ENCODE assay signal across 19 cellular contexts in genomic region chr15:51677453-51677852, GRCh38. TPM values are rescaled to one million over a fixed set of nuclear protein-coding genes. Genes with fewer than 3 reads are reported as not detected.
DNase-seq lines count a peak whose midpoint lies in the region; ATAC-seq and TF ChIP-seq lines count a peak whose summit lies in the region.
"Had no signal": no experiment of that assay in that cellular context is flagged by ENCODE, and none has a peak within 500 bp of the region (broad histone marks: within the 10 kb centered on the region; RNA-seq: fewer than 3 reads in every experiment).

No MANE protein-coding gene starts in this region.

- no peaks in the 10 kb centered on the region for H4K20me1 ChIP-seq in BLaER1 treated with 17β-estradiol and CSF1 and Interleukin-3, amounts not matched to agents 10 nM and 100 nM
- no peaks in the 10 kb centered on the region for H4K20me1 ChIP-seq in osteoblast (ENCODE audit: insufficient read depth, low read length)
- H4K20me1 ChIP-seq: BLaER1 had no signal

- ATAC-seq in HG02759 (IDR thresholded peaks at IDR 0.05; ENCODE audit: unreplicated experiment) (no peak), GM18867 (IDR thresholded peaks at IDR 0.05; ENCODE audit: unreplicated experiment) (no peak), GM18858 (IDR thresholded peaks at IDR 0.05; ENCODE audit: unreplicated experiment) (no peak)

- H3K4me1 ChIP-seq in BLaER1 treated with 17β-estradiol and CSF1 and Interleukin-3, amounts not matched to agents 10 nM and 100 nM: peaks cover 0 to 45% (median 15%) of the 10 kb centered on the region in 10 experiments; a peak in 13 of 20 replicates
- H3K4me1 ChIP-seq in osteoblast (ENCODE audit: insufficient read depth, low read length): no peaks in the 10 kb centered on the region
- H3K4me1 ChIP-seq: BLaER1 had no signal

- H2AFZ ChIP-seq in osteoblast (ENCODE audit: low read length): no peak overlapping the region
- H2AFZ ChIP-seq: GM23248 had no signal

- no peak overlapping the region for H3K4me3 ChIP-seq in BLaER1 treated with 17β-estradiol and CSF1 and Interleukin-3, amounts not matched to agents 10 nM and 100 nM
- no peak overlapping the region for H3K4me3 ChIP-seq in osteoblast (ENCODE audit: insufficient read depth, low read length)
- H3K4me3 ChIP-seq: BLaER1, GM23248 had no signal

- no peak for TF ChIP-seq CTCF in osteoblast (IDR thresholded peaks at IDR 0.05; ENCODE audit: extremely low read depth, low read depth, low read length)

- H3K79me2 ChIP-seq in osteoblast (ENCODE audit: insufficient read depth, low read length): no peaks in the 10 kb centered on the region

- DNase-seq in osteoblast (ENCODE audit: insufficient read length, low spot score, missing footprints) (peak; percentile 42), superior temporal gyrus (ENCODE audit: extremely low spot score) (peak; percentile 55), SKM-1 (lab: John Stamatoyannopoulos, UW; ENCODE audit: unreplicated experiment) (no peak)
- DNase-seq: CD4-positive, alpha-beta T cell; CD8-positive, alpha-beta memory T cell; DMS53; DMS79 treated with DMSO at 0.1 percent for 48 hours; GF-D8; H7 had no signal

- no peaks in the 10 kb centered on the region for H3K27me3 ChIP-seq in BLaER1 treated with 17β-estradiol and CSF1 and Interleukin-3, amounts not matched to agents 10 nM and 100 nM
- H3K27me3 ChIP-seq in osteoblast (ENCODE audit: insufficient read depth, low read length): no peaks in the 10 kb centered on the region
- H3K27me3 ChIP-seq: BLaER1 had no signal

- peak overlapping the region in 9 of 11 experiments; percentile 0 to 64 (median 55); a peak in 14 of 22 replicates for H3K27ac ChIP-seq in BLaER1 treated with 17β-estradiol and CSF1 and Interleukin-3, amounts not matched to agents 10 nM and 100 nM
- peak overlapping the region; percentile 16 for H3K27ac ChIP-seq in cingulate gyrus (ENCODE audit: low read depth, low read length)
- H3K27ac ChIP-seq in osteoblast (ENCODE audit: low read depth, low read length): no peak overlapping the region
- H3K27ac ChIP-seq: 22Rv1, BLaER1, GM23248 had no signal

- no peaks in the 10 kb centered on the region for H3K36me3 ChIP-seq in BLaER1 treated with 17β-estradiol and CSF1 and Interleukin-3, amounts not matched to agents 10 nM and 100 nM
- no peaks in the 10 kb centered on the region for H3K36me3 ChIP-seq in osteoblast (ENCODE audit: insufficient read depth, low read length)
- H3K36me3 ChIP-seq: BLaER1 had no signal

- peak overlapping the region in 2 of 11 experiments; percentile 13 to 30; a peak in 3 of 22 replicates for H3K4me2 ChIP-seq in BLaER1 treated with 17β-estradiol and CSF1 and Interleukin-3, amounts not matched to agents 10 nM and 100 nM
- no peak overlapping the region for H3K4me2 ChIP-seq in osteoblast (ENCODE audit: insufficient read depth, low read length)
- H3K4me2 ChIP-seq: BLaER1 had no signal

- H3K9me3 ChIP-seq in BLaER1 treated with 17β-estradiol and CSF1 and Interleukin-3, amounts not matched to agents 10 nM and 100 nM (replicated peaks in 1 of 11): no peaks in the 10 kb centered on the region
- H3K9me3 ChIP-seq in osteoblast (ENCODE audit: low read depth, low read length): no peaks in the 10 kb centered on the region
- H3K9me3 ChIP-seq: BLaER1 had no signal

- H3K9ac ChIP-seq in BLaER1 treated with 17β-estradiol and CSF1 and Interleukin-3, amounts not matched to agents 10 nM and 100 nM: no peak overlapping the region
- H3K9ac ChIP-seq: BLaER1, GM23248 had no signal

RNA-seq across cellular contexts. Expression of gene SCG3, which starts 3.9 kb away (rescaled TPM):
- not detected in 2 replicates for total RNA-seq in osteoblast
- total RNA-seq: B cell; CD4-positive, alpha-beta T cell; CD8-positive, alpha-beta memory T cell; G401; GM23248 had no signal

RNA-seq across cellular contexts. Expression of gene DMXL2, which starts 54.9 kb away (rescaled TPM):
- 37.3 and 46.0 TPM in 2 replicates for total RNA-seq in osteoblast
